Comparison of ENCODE assay signal across 18 cellular contexts in the genomic region with DNA sequence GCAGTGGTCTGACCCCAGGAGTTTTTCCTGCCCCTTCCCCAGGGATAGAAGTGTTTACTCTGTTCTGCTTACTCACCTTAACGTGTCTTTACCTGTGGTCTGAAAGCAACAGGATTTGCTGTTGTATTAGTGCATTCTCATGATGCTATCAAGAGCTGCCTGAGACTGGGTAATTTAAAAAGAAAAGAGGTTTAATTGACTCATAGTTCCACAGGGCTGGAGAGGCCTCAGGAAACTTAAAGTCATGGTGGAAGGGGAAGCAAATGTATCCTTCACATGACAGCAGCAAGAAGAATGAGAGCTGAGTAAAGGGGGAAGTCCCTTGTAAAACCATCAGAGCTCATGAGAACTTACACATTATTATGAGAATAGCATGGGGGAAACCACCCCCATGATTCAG.
DNase-seq lines count a peak whose midpoint lies in the region; ATAC-seq and TF ChIP-seq lines count a peak whose summit lies in the region.
"Had no signal": no experiment of that assay in that cellular context is flagged by ENCODE, and none has a peak within 500 bp of the region (broad histone marks: within the 10 kb centered on the region; RNA-seq: fewer than 3 reads in every experiment).

No MANE protein-coding gene starts in this region.

- H3K9me3 Mint-ChIP-seq in MCF 10A (ENCODE audit: unreplicated experiment) = peaks cover 12% of the 10 kb centered on the region
- H3K9me3 Mint-ChIP-seq in stimulated activated naive CD8-positive, alpha-beta T cell treated with anti-CD3 and anti-CD28 coated beads, Interleukin-15, amount 100 ng/mL, for 72 hours = peaks cover 26 to 30% of the 10 kb centered on the region in 2 donors

- intact Hi-C loops in MCF 10A (cut with micrococcal nuclease) (no loop called here), breast epithelium (cut with DNase I; ENCODE audit: low total_unique reads) (no loop called here)

- H3K36me3 ChIP-seq in breast epithelium (no peaks in the 10 kb centered on the region), OCI-LY3 (replicated peaks; ENCODE audit: low read depth, low read length) (peaks cover 12% of the 10 kb centered on the region), BE2C (no peaks in the 10 kb centered on the region)
- H3K36me3 ChIP-seq: prostate gland, thoracic aorta had no signal

- H3K4me1 ChIP-seq in breast epithelium (no peaks in the 10 kb centered on the region), OCI-LY3 (ENCODE audit: low read length) (peaks cover 8% of the 10 kb centered on the region; the same call in 1 of the 2 replicates), BE2C (no peaks in the 10 kb centered on the region)
- H3K4me1 ChIP-seq: prostate gland had no signal

- H3K27ac Mint-ChIP-seq in MCF 10A (ENCODE audit: low read depth, unreplicated experiment) = no peak overlapping the region
- H3K27ac Mint-ChIP-seq in stimulated activated naive CD8-positive, alpha-beta T cell treated with anti-CD3 and anti-CD28 coated beads, Interleukin-15, amount 100 ng/mL, for 72 hours = peak overlapping the region in 1 of 2 donors; percentile 91
- H3K27ac Mint-ChIP-seq: activated CD4-positive, alpha-beta T cell treated with anti-CD3 and anti-CD28 coated beads, Interleukin-2, amount 10 ng/mL, durations not matched to agents 24 days and 14 days; T-helper 17 cell had no signal

- BruUV-seq in MCF 10A (replicated peaks; lab: Mats Ljungman, UMichigan) = no TSS peak

- H3K4me1 Mint-ChIP-seq in MCF 10A (ENCODE audit: insufficient read depth, unreplicated experiment) = peaks cover 20% of the 10 kb centered on the region
- peaks cover 8% of the 10 kb centered on the region for H3K4me1 Mint-ChIP-seq in stimulated activated naive CD8-positive, alpha-beta T cell treated with anti-CD3 and anti-CD28 coated beads, Interleukin-15, amount 100 ng/mL, for 72 hours
- H3K4me1 Mint-ChIP-seq: activated CD4-positive, alpha-beta T cell treated with anti-CD3 and anti-CD28 coated beads, Interleukin-2, amount 10 ng/mL, durations not matched to agents 24 days and 14 days; T-helper 17 cell had no signal

- H3K4me2 ChIP-seq in OCI-LY3 (ENCODE audit: low read length) = no peak overlapping the region
- H3K4me2 ChIP-seq: KMS-11 had no signal

- CTCF ChIA-PET in MCF 10A (lab: Yijun Ruan, JAX) = interaction anchor here (0.6 kb wide), 1 partner anchor 52 kb away, joined by 3 read pairs; no protein-coding TSS in a partner anchor

- no peaks in the 10 kb centered on the region for H3K79me2 ChIP-seq in OCI-LY3 (ENCODE audit: low read length)

- DNase-seq in MCF 10A (ENCODE audit: unreplicated experiment) (peak; percentile 32), breast epithelium (ENCODE audit: low spot score in 2 of 2) (no peak), epithelial cell of esophagus (ENCODE audit: low read depth) (peak; percentile 92), BE2C (no peak), epidermal melanocyte (ENCODE audit: insufficient read length, low spot score) (no peak), KG1 (lab: John Stamatoyannopoulos, UW) (no peak)
- no peak for DNase-seq in stimulated activated naive CD8-positive, alpha-beta T cell treated with anti-CD3 and anti-CD28 coated beads, Interleukin-15, amount 100 ng/mL, for 72 hours
- DNase-seq: activated CD4-positive, alpha-beta T cell treated with anti-CD3 and anti-CD28 coated beads, Interleukin-2, amount 10 ng/mL, durations not matched to agents 24 days and 14 days; activated gamma-delta T cell treated with Interleukin-2 at 50 U/mL for 16 hours; caudate nucleus; H7; kidney glomerular epithelial cell; NCI-H1694; T-helper 17 cell had no signal

- ATAC-seq in stimulated activated naive CD8-positive, alpha-beta T cell treated with anti-CD3 and anti-CD28 coated beads, Interleukin-15, amount 100 ng/mL, for 72 hours = peak; percentile 78
- ATAC-seq: T-helper 17 cell had no signal

- no peaks in the 10 kb centered on the region for H3K27me3 ChIP-seq in breast epithelium
- H3K27me3 ChIP-seq in OCI-LY3 (ENCODE audit: low read depth, low read length) = no peaks in the 10 kb centered on the region
- H3K27me3 ChIP-seq in BE2C = peaks cover 4% of the 10 kb centered on the region; the same call in 1 of the 2 replicates

- no peak overlapping the region for H3K27ac ChIP-seq in breast epithelium
- peak overlapping the region; percentile 13; the same call in 1 of the 2 replicates for H3K27ac ChIP-seq in OCI-LY3 (ENCODE audit: low read length)
- H3K27ac ChIP-seq: KMS-11, prostate gland, thoracic aorta had no signal

- H3K36me3 Mint-ChIP-seq in MCF 10A (ENCODE audit: insufficient read depth, unreplicated experiment) = no peaks in the 10 kb centered on the region

- H3K9ac ChIP-seq in OCI-LY3 (ENCODE audit: low read length) = no peak overlapping the region
- H3K9ac ChIP-seq: KMS-11 had no signal

- no peak overlapping the region for H3K4me3 Mint-ChIP-seq in MCF 10A (ENCODE audit: unreplicated experiment)
- no peak overlapping the region for H3K4me3 Mint-ChIP-seq in stimulated activated naive CD8-positive, alpha-beta T cell treated with anti-CD3 and anti-CD28 coated beads, Interleukin-15, amount 100 ng/mL, for 72 hours
- H3K4me3 Mint-ChIP-seq: activated CD4-positive, alpha-beta T cell treated with anti-CD3 and anti-CD28 coated beads, Interleukin-2, amount 10 ng/mL, durations not matched to agents 24 days and 14 days; T-helper 17 cell had no signal

- no peak overlapping the region for H3K4me3 ChIP-seq in breast epithelium
- H3K4me3 ChIP-seq in OCI-LY3 (ENCODE audit: low read length) = no peak overlapping the region
- H3K4me3 ChIP-seq in epithelial cell of esophagus (ENCODE audit: low read length) = no peak overlapping the region
- H3K4me3 ChIP-seq in BE2C (ENCODE audit: low read depth, low read length) = no peak overlapping the region
- H3K4me3 ChIP-seq: prostate gland, thoracic aorta had no signal

- TF ChIP-seq CTCF in MCF 10A (IDR thresholded peaks at IDR 0.05; ENCODE audit: unreplicated experiment) (no peak), breast epithelium (IDR thresholded peaks at IDR 0.05) (no peak), OCI-LY3 (IDR thresholded peaks at IDR 0.05; ENCODE audit: low read depth, low read length) (no peak), epithelial cell of esophagus (IDR thresholded peaks at IDR 0.05; ENCODE audit: insufficient read depth, low read depth, low read length, missing control alignments) (no peak), BE2C (IDR thresholded peaks at IDR 0.05; ENCODE audit: low read depth, low read length) (no peak)

- H3K27me3 Mint-ChIP-seq in MCF 10A (ENCODE audit: insufficient read depth, unreplicated experiment) = no peaks in the 10 kb centered on the region
- H3K27me3 Mint-ChIP-seq in stimulated activated naive CD8-positive, alpha-beta T cell treated with anti-CD3 and anti-CD28 coated beads, Interleukin-15, amount 100 ng/mL, for 72 hours = peaks cover 27% of the 10 kb centered on the region

- H3K9me3 ChIP-seq in breast epithelium = no peaks in the 10 kb centered on the region
- H3K9me3 ChIP-seq in OCI-LY3 (ENCODE audit: insufficient read depth, low read length) = peaks cover 17% of the 10 kb centered on the region
- no peaks in the 10 kb centered on the region for H3K9me3 ChIP-seq in BE2C
- H3K9me3 ChIP-seq: prostate gland, thoracic aorta had no signal

- H4K20me1 ChIP-seq in OCI-LY3 (ENCODE audit: insufficient read depth, low read length) = no peaks in the 10 kb centered on the region

- TF ChIP-seq POLR2A in breast epithelium (IDR thresholded peaks at IDR 0.05) = no peak

- POLR2A ChIA-PET in MCF 10A (lab: Yijun Ruan, JAX) = no interaction called here

- no peak overlapping the region for H2AFZ ChIP-seq in OCI-LY3 (ENCODE audit: low read depth, low read length)

Comparison
In these comparisons a context has a peak if more than half of its experiments do, and no peak if none do; other contexts are left out.
1. DNase-seq: peak in MCF 10A (single experiment) and epithelial cell of esophagus (single experiment); none in breast epithelium (0 of 2), stimulated activated naive CD8-positive, alpha-beta T cell treated with anti-CD3 and anti-CD28 coated beads, Interleukin-15, amount 100 ng/mL, for 72 hours (0 of 2), BE2C (single experiment), epidermal melanocyte (single experiment) and KG1 (single experiment).